ENCODE assay signal across 22 cellular contexts in the genomic region with DNA sequence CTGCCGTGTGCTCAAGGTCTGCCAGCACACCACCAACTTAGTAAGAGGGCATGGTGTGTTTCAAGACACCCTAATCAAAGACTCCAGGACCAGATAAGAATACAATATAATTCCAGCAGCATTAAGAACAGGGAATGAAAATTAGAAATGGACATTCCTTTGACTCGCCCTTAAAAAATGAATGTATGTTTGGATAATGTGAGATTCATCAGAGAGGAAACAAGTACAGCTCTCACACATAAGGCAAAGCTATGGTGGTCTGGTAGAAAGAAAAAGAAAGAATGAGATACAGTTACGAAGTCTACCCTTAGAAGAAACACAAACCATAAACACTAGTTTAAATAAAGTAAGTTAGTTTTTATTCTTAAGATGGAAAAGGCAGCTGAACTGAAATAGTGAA.
"Had no signal": no experiment of that assay in that cellular context is flagged by ENCODE, and none has a peak within 500 bp of the region (broad histone marks: within the 10 kb centered on the region; RNA-seq: fewer than 3 reads in every experiment).

No MANE protein-coding gene starts in this region.

- H3K36me3 ChIP-seq: ascending aorta had no signal

- H3K9me3 ChIP-seq: ascending aorta had no signal

- H3K4me2 ChIP-seq: PC-9 had no signal

- H3K4me3 ChIP-seq: ascending aorta, PC-9 had no signal

- H3K4me1 ChIP-seq: ascending aorta had no signal

- H2AFZ ChIP-seq: PC-9 had no signal

- DNase-seq: activated CD4-positive, alpha-beta memory T cell treated with anti-CD3 and anti-CD28 coated beads for 36 hours; activated CD4-positive, alpha-beta T cell treated with anti-CD3 and anti-CD28 coated beads, Interleukin-2, amount 10 ng/mL, durations not matched to agents 7 days and 5 days; activated CD4-positive, CD25-positive, alpha-beta regulatory T cell; activated CD8-positive, alpha-beta memory T cell treated with anti-CD3 and anti-CD28 coated beads for 24 hours; activated effector memory CD4-positive, alpha-beta T cell treated with anti-CD3 and anti-CD28 coated beads, Interleukin-2, amount 50 U/mL, for 16 hours; activated naive CD4-positive, alpha-beta T cell treated with Interleukin-2 at 50 U/mL for 16 hours; activated naive CD8-positive, alpha-beta T cell treated with anti-CD3 and anti-CD28 coated beads, Interleukin-2, amount 50 U/mL, for 24 hours; activated T-cell treated with anti-CD3 and anti-CD28 coated beads, Interleukin-2, amount 50 U/mL, for 4 hours; amniotic stem cell; Karpas-422; MM.1S; NCI-H1436 treated with DMSO at 0.1 percent for 48 hours; NCI-H187; NCI-H2081 treated with DMSO at 0.1 percent for 48 hours; NCI-H446; NCI-H524; PC-9; SIG-M5; T-helper 17 cell; T-helper 9 cell had no signal

- H3K27me3 ChIP-seq: ascending aorta had no signal

- H3K27ac ChIP-seq: ascending aorta, PC-9, VCaP had no signal
